25 cellular contexts compared by ENCODE assay signal in the genomic region with DNA sequence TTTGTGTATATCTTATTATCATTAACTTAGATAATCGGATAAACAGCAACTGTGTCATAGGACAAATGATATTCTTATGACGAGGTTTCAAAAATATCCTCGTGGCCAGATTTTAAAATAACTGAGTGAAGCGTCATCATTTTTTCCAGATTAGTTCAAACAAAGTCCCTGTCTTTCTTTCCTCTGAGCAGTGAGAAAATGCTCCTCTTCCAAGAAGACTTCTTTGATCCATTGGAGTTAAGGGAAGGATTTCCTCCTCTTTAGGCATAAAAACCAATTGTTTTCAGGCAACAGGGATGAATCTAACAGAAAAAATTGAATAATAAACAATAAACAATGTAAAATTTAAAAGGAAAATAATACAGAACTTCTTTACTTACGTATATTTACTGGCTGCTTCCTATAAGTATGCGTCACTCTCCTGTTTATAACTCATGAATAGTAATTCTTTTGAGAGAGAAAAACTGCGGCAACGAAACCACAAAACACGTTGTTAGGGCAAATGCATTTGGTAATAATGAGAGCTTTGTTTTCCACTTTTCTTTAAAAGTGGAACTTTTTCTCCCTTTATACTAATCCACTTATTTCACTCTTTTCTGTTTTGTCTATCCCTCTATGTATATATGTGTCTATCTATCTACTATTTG.
"Had no signal": no experiment of that assay in that cellular context is flagged by ENCODE, and none has a peak within 500 bp of the region (broad histone marks: within the 10 kb centered on the region; RNA-seq: fewer than 3 reads in every experiment).

No MANE protein-coding gene starts in this region.

- H3K27me3 ChIP-seq: esophagus muscularis mucosa, left lung, neural progenitor cell, ovary, right atrium auricular region, sigmoid colon, suprapubic skin, tibial artery, upper lobe of left lung, vagina had no signal

- H3K4me3 ChIP-seq: dorsolateral prefrontal cortex, esophagus muscularis mucosa, left lung, lower lobe of right lung, neural progenitor cell, ovary, right atrium auricular region, sigmoid colon, suprapubic skin, tibial artery, upper lobe of left lung, vagina had no signal

- H2AFZ ChIP-seq: neural progenitor cell had no signal

- ATAC-seq: left lung; lower lobe of right lung; natural killer cell treated with Interleukin-12 subunit alpha and Interleukin-12 subunit beta and Interleukin-15 and Interleukin-18, amount 100 ng/mL, for 72 hours; stimulated activated effector memory CD8-positive, alpha-beta T cell treated with anti-CD3 and anti-CD28 coated beads, Interleukin-12 subunit alpha, Interleukin-12 subunit beta, amount 100 ng/mL, for 72 hours; stimulated activated naive CD8-positive, alpha-beta T cell treated with anti-CD3 and anti-CD28 coated beads, Interleukin-15, Interleukin-2, amounts not matched to agents 100 U/mL and 50 U/mL, for 24 hours had no signal

- H3K36me3 ChIP-seq: esophagus muscularis mucosa, left lung, lower lobe of right lung, neural progenitor cell, ovary, right atrium auricular region, sigmoid colon, suprapubic skin, tibial artery, upper lobe of left lung, vagina had no signal

- DNase-seq: cortex of kidney; dorsolateral prefrontal cortex; effector CD8-positive, alpha-beta T cell; immature natural killer cell; left lung; lower lobe of right lung; mesenchymal stem cell; midbrain; nucleus accumbens; ovary; sigmoid colon; small intestine; stimulated activated CD4-positive, alpha-beta T cell treated with anti-CD3 and anti-CD28 coated beads, Interleukin-2, amount 100 ng/mL, for 48 hours; stimulated activated CD8-positive, alpha-beta memory T cell treated with anti-CD3 and anti-CD28 coated beads, Interleukin-4, amount 100 ng/mL, for 48 hours; stimulated activated naive CD8-positive, alpha-beta T cell treated with anti-CD3 and anti-CD28 coated beads, Interleukin-15, Interleukin-2, amounts not matched to agents 100 U/mL and 50 U/mL, for 24 hours; tibial artery; upper lobe of left lung had no signal

- H3K4me2 ChIP-seq: neural progenitor cell had no signal

- H3K27ac ChIP-seq: dorsolateral prefrontal cortex, epithelial cell of prostate, esophagus muscularis mucosa, left lung, lower lobe of right lung, neural progenitor cell, ovary, right atrium auricular region, sigmoid colon, suprapubic skin, tibial artery, upper lobe of left lung, vagina had no signal

- H3K4me1 ChIP-seq: esophagus muscularis mucosa, left lung, lower lobe of right lung, neural progenitor cell, right atrium auricular region, sigmoid colon, suprapubic skin, tibial artery, upper lobe of left lung, vagina had no signal

- H3K9ac ChIP-seq: neural progenitor cell had no signal

- H3K9me3 ChIP-seq: esophagus muscularis mucosa, left lung, lower lobe of right lung, ovary, sigmoid colon, tibial artery, vagina had no signal
